In genomic region chr2:65227471-65228248, GRCh38 we compare ENCODE assay signal across 8 cellular contexts. TPM values are rescaled to one million over a fixed set of nuclear protein-coding genes. Genes with fewer than 3 reads are reported as not detected.
DNase-seq lines count a peak whose midpoint lies in the region; ATAC-seq and TF ChIP-seq lines count a peak whose summit lies in the region.

ACTR2 (plus strand) TSS chr2:65227831; CDS start chr2:65227910, 79 bp downstream.

- peak; percentile 89 for ATAC-seq in GM21717 (IDR thresholded peaks at IDR 0.05; ENCODE audit: unreplicated experiment)

- no peaks in the 10 kb centered on the region for H3K27me3 ChIP-seq in mucosa of stomach (ENCODE audit: control insufficient read depth, insufficient read depth, low read length)

- TF ChIP-seq POLR2A in erythroblast (IDR thresholded peaks at IDR 0.05; ENCODE audit: low read length): peak; percentile 93

- no peaks in the 10 kb centered on the region for H3K9me3 Mint-ChIP-seq in activated T-cell treated with anti-CD3 and anti-CD28 coated beads, Interleukin-2, amount 50 U/mL, for 24 hours

- peak within 1 kb of the TSS; percentile 71 for H3K4me3 ChIP-seq in mucosa of stomach (ENCODE audit: low read length)

- DNase-seq in DMS153 treated with DMSO at 0.1 percent for 48 hours (lab: John Stamatoyannopoulos, UW; ENCODE audit: unreplicated experiment): peak; percentile 95
- peak; percentile 99 for DNase-seq in KBM-7
- peak; percentile 95 for DNase-seq in activated T-cell treated with anti-CD3 and anti-CD28 coated beads, Interleukin-2, amount 50 U/mL, for 24 hours
- peak; percentile 97 for DNase-seq in erythroblast (lab: John Stamatoyannopoulos, UW)
- DNase-seq in stimulated activated CD8-positive, alpha-beta memory T cell treated with anti-CD3 and anti-CD28 coated beads, Interleukin-7, amount 100 ng/mL, for 1 hour (ENCODE audit: low read depth in 2 of 2): peak; percentile 83 to 85

- no peaks in the 10 kb centered on the region for H3K27me3 Mint-ChIP-seq in activated T-cell treated with anti-CD3 and anti-CD28 coated beads, Interleukin-2, amount 50 U/mL, for 24 hours

- no peaks in the 10 kb centered on the region for H3K9me3 ChIP-seq in mucosa of stomach (ENCODE audit: control insufficient read depth, low read length)

- H3K36me3 Mint-ChIP-seq in activated T-cell treated with anti-CD3 and anti-CD28 coated beads, Interleukin-2, amount 50 U/mL, for 24 hours (ENCODE audit: low read depth): peaks cover 54% of the 10 kb centered on the region

- peak within 1 kb of the TSS; percentile 99 for H3K9ac ChIP-seq in mucosa of stomach (ENCODE audit: low read length)

- H3K4me1 Mint-ChIP-seq in activated T-cell treated with anti-CD3 and anti-CD28 coated beads, Interleukin-2, amount 50 U/mL, for 24 hours (ENCODE audit: low read depth): peaks cover 43% of the 10 kb centered on the region

- in situ Hi-C loops in KBM-7 (cut with MboI; ENCODE audit: low pct_unique_long_range_greater_than_20kb, low sequenced_read_pairs): no loop called here

- no peaks in the 10 kb centered on the region for H3K36me3 ChIP-seq in mucosa of stomach (ENCODE audit: control insufficient read depth, insufficient read depth, low read length)

- H3K4me1 ChIP-seq in mucosa of stomach (ENCODE audit: control insufficient read depth, insufficient read depth, low read length): peaks cover 10% of the 10 kb centered on the region

- peak within 1 kb of the TSS; percentile 99 for H3K27ac Mint-ChIP-seq in activated T-cell treated with anti-CD3 and anti-CD28 coated beads, Interleukin-2, amount 50 U/mL, for 24 hours

- peak within 1 kb of the TSS; percentile 99 for H3K4me3 Mint-ChIP-seq in activated T-cell treated with anti-CD3 and anti-CD28 coated beads, Interleukin-2, amount 50 U/mL, for 24 hours

TF ChIP-seq in PFSK-1, 5 proteins besides CTCF, POLR2A, EP300 and RAD21:
- TF ChIP-seq POLR2AphosphoS5 (IDR thresholded peaks at IDR 0.05; ENCODE audit: low read depth, low read length) (peak; percentile 89), FOXP2 (optimal IDR thresholded peaks at IDR 0.05; ENCODE audit: borderline replicate concordance, extremely low read depth, extremely low read length, insufficient read depth) (no peak), TAF1 (IDR thresholded peaks at IDR 0.05; ENCODE audit: borderline replicate concordance, insufficient read depth, low read length) (peak; percentile 70; the same call in 1 of the 2 replicates), SIN3A (IDR thresholded peaks at IDR 0.05; ENCODE audit: borderline replicate concordance, insufficient read depth, low read length) (no peak)
- TF ChIP-seq, protein P1, sequence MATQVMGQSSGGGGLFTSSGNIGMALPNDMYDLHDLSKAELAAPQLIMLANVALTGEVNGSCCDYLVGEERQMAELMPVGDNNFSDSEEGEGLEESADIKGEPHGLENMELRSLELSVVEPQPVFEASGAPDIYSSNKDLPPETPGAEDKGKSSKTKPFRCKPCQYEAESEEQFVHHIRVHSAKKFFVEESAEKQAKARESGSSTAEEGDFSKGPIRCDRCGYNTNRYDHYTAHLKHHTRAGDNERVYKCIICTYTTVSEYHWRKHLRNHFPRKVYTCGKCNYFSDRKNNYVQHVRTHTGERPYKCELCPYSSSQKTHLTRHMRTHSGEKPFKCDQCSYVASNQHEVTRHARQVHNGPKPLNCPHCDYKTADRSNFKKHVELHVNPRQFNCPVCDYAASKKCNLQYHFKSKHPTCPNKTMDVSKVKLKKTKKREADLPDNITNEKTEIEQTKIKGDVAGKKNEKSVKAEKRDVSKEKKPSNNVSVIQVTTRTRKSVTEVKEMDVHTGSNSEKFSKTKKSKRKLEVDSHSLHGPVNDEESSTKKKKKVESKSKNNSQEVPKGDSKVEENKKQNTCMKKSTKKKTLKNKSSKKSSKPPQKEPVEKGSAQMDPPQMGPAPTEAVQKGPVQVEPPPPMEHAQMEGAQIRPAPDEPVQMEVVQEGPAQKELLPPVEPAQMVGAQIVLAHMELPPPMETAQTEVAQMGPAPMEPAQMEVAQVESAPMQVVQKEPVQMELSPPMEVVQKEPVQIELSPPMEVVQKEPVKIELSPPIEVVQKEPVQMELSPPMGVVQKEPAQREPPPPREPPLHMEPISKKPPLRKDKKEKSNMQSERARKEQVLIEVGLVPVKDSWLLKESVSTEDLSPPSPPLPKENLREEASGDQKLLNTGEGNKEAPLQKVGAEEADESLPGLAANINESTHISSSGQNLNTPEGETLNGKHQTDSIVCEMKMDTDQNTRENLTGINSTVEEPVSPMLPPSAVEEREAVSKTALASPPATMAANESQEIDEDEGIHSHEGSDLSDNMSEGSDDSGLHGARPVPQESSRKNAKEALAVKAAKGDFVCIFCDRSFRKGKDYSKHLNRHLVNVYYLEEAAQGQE (IDR thresholded peaks at IDR 0.05; ENCODE audit: insufficient read depth in 1 of 2, low read depth in 2 of 2, low read length in 2 of 2): no peak; a peak in 1 of 4 replicates
TF ChIP-seq in PFSK-1: peak in this region for 2.

RNA-seq across cellular contexts. Expression of gene ACTR2, which starts in this region (rescaled TPM):
- 169 TPM for polyA plus RNA-seq in PFSK-1 (2012; ENCODE audit: insufficient read length, low read depth)

Comparison
In these comparisons a context has a peak if more than half of its experiments do, and no peak if none do; other contexts are left out.
1. Peak in every context shown above with its lines: DNase-seq, ATAC-seq and H3K4me3 ChIP-seq.